In genomic region chr17:57612202-57613071, GRCh38 we compare ENCODE assay signal across 1 cellular context.
TF ChIP-seq lines count a peak whose summit lies in the region.

No MANE protein-coding gene starts in this region.

TF ChIP-seq in GM23338, 12 proteins besides CTCF, POLR2A, EP300 and RAD21 (continued from another document):
- TF ChIP-seq, protein P1, sequence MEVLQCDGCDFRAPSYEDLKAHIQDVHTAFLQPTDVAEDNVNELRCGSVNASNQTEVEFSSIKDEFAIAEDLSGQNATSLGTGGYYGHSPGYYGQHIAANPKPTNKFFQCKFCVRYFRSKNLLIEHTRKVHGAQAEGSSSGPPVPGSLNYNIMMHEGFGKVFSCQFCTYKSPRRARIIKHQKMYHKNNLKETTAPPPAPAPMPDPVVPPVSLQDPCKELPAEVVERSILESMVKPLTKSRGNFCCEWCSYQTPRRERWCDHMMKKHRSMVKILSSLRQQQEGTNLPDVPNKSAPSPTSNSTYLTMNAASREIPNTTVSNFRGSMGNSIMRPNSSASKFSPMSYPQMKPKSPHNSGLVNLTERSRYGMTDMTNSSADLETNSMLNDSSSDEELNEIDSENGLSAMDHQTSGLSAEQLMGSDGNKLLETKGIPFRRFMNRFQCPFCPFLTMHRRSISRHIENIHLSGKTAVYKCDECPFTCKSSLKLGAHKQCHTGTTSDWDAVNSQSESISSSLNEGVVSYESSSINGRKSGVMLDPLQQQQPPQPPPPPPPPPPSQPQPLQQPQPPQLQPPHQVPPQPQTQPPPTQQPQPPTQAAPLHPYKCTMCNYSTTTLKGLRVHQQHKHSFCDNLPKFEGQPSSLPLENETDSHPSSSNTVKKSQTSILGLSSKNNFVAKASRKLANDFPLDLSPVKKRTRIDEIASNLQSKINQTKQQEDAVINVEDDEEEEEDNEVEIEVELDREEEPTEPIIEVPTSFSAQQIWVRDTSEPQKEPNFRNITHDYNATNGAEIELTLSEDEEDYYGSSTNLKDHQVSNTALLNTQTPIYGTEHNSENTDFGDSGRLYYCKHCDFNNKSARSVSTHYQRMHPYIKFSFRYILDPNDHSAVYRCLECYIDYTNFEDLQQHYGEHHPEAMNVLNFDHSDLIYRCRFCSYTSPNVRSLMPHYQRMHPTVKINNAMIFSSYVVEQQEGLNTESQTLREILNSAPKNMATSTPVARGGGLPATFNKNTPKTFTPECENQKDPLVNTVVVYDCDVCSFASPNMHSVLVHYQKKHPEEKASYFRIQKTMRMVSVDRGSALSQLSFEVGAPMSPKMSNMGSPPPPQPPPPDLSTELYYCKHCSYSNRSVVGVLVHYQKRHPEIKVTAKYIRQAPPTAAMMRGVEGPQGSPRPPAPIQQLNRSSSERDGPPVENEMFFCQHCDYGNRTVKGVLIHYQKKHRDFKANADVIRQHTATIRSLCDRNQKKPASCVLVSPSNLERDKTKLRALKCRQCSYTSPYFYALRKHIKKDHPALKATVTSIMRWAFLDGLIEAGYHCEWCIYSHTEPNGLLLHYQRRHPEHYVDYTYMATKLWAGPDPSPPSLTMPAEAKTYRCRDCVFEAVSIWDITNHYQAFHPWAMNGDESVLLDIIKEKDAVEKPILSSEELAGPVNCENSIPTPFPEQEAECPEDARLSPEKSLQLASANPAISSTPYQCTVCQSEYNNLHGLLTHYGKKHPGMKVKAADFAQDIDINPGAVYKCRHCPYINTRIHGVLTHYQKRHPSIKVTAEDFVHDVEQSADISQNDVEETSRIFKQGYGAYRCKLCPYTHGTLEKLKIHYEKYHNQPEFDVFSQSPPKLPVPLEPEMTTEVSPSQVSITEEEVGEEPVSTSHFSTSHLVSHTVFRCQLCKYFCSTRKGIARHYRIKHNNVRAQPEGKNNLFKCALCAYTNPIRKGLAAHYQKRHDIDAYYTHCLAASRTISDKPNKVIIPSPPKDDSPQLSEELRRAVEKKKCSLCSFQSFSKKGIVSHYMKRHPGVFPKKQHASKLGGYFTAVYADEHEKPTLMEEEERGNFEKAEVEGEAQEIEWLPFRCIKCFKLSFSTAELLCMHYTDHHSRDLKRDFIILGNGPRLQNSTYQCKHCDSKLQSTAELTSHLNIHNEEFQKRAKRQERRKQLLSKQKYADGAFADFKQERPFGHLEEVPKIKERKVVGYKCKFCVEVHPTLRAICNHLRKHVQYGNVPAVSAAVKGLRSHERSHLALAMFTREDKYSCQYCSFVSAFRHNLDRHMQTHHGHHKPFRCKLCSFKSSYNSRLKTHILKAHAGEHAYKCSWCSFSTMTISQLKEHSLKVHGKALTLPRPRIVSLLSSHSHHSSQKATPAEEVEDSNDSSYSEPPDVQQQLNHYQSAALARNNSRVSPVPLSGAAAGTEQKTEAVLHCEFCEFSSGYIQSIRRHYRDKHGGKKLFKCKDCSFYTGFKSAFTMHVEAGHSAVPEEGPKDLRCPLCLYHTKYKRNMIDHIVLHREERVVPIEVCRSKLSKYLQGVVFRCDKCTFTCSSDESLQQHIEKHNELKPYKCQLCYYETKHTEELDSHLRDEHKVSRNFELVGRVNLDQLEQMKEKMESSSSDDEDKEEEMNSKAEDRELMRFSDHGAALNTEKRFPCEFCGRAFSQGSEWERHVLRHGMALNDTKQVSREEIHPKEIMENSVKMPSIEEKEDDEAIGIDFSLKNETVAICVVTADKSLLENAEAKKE (CRISPR knock-in tag; IDR thresholded peaks at IDR 0.05): no peak
- TF ChIP-seq JUNB (IDR thresholded peaks at IDR 0.05; ENCODE audit: unreplicated experiment) (no peak), EZH2 (IDR thresholded peaks at IDR 0.05; ENCODE audit: low read depth, unreplicated experiment) (no peak), REST (IDR thresholded peaks at IDR 0.05; ENCODE audit: unreplicated experiment) (no peak)
